ENCODE assay signal across 23 cellular contexts in genomic region chr2:888906-889566, GRCh38.
DNase-seq lines count a peak whose midpoint lies in the region; ATAC-seq and TF ChIP-seq lines count a peak whose summit lies in the region.
"Had no signal": no experiment of that assay in that cellular context is flagged by ENCODE, and none has a peak within 500 bp of the region (broad histone marks: within the 10 kb centered on the region; RNA-seq: fewer than 3 reads in every experiment).

No MANE protein-coding gene starts in this region.

- H3K36me3 ChIP-seq in tibial nerve: no peaks in the 10 kb centered on the region

- peaks cover 29% of the 10 kb centered on the region for H3K27me3 Mint-ChIP-seq in H9 (ENCODE audit: low read depth)

- H3K4me2 ChIP-seq in H9 (ENCODE audit: insufficient read depth, insufficient read length, low read length): no peak overlapping the region
- H3K4me2 ChIP-seq: PC-9, SK-N-SH had no signal

- no peak overlapping the region for H2BK15ac ChIP-seq in H9 (ENCODE audit: low read depth, low read length)

- H3K56ac ChIP-seq in H9 (ENCODE audit: insufficient read length, low read depth, low read length): no peak overlapping the region

- H3K4me1 ChIP-seq in H9 (ENCODE audit: insufficient read depth, low read length) (peaks cover 8% of the 10 kb centered on the region), tibial nerve (peaks cover 0 to 4% (median 0%) of the 10 kb centered on the region in 4 donors)

- H2BK12ac ChIP-seq in H9 (ENCODE audit: insufficient read length, low read depth, low read length): no peak overlapping the region

- H3K23me2 ChIP-seq in H9 (ENCODE audit: insufficient read length, low read depth, low read length, poor library complexity, severe bottlenecking): no peaks in the 10 kb centered on the region

- H3K27ac ChIP-seq in H9 (ENCODE audit: insufficient read length, low read depth, low read length) (no peak overlapping the region), tibial nerve (peak overlapping the region in 3 of 4 donors; percentile 40 to 75 (median 55))
- H3K27ac ChIP-seq: GM23248, PC-9 had no signal

- H3K23ac ChIP-seq in H9 (ENCODE audit: insufficient read length, low read depth, low read length): no peak overlapping the region

- no peak overlapping the region for H4K8ac ChIP-seq in H9 (replicated peaks; ENCODE audit: insufficient read length, low read depth, low read length)

- no peak overlapping the region for H4K91ac ChIP-seq in H9 (ENCODE audit: insufficient read length, low read depth, low read length)

- H3K4me3 Mint-ChIP-seq in H9: no peak overlapping the region; a peak in 1 of 5 replicates
- H3K4me3 Mint-ChIP-seq: CD4-positive, CD25-positive, alpha-beta regulatory T cell had no signal

- H3K79me2 ChIP-seq in H9 (ENCODE audit: insufficient read depth, low read length): no peaks in the 10 kb centered on the region

- H4K5ac ChIP-seq in H9 (ENCODE audit: insufficient read length, low read depth, low read length): no peak overlapping the region

- DNase-seq in H9: peak; percentile 20
- peak; percentile 28 for DNase-seq in activated CD8-positive, alpha-beta memory T cell treated with anti-CD3 and anti-CD28 coated beads, Interleukin-2, amount 50 U/mL, for 48 hours
- peak; percentile 14 for DNase-seq in islet precursor cell
- DNase-seq in tibial nerve (ENCODE audit: low spot score in 2 of 2): no peak
- DNase-seq in iPS-NIHi11 (ENCODE audit: low spot score): no peak
- DNase-seq: CD4-positive, CD25-positive, alpha-beta regulatory T cell; EL; GF-D8; KG1; NCI-H1092; NCI-H1436; NCI-H187 treated with DMSO at 0.1 percent for 48 hours; NCI-H2107; NCI-H2227 treated with DMSO at 0.1 percent for 48 hours; NCI-H510A; PC-9; RPMI8226; SHP77; SK-N-SH had no signal

- WGBS in H9 (ENCODE audit: extremely low coverage, insufficient read length, low lambda C conversion rate): no CpG with 5 or more reads among the region's 14 CpGs
- 77 to 82% methylated on average over 14 of the region's 14 CpGs for WGBS in tibial nerve, 2 donors

- H3K9ac ChIP-seq in H9 (ENCODE audit: extremely low read depth, insufficient read length, low read length): no peak overlapping the region
- H3K9ac ChIP-seq: GM23248, SK-N-SH had no signal

- no peak overlapping the region for H3K4me3 ChIP-seq in tibial nerve
- H3K4me3 ChIP-seq: GM23248, PC-9 had no signal

- no peak overlapping the region for H2BK5ac ChIP-seq in H9 (ENCODE audit: insufficient read length, low read length)

- TF ChIP-seq EP300 in tibial nerve (IDR thresholded peaks at IDR 0.05): no peak

- peaks cover 0 to 3% (median 0%) of the 10 kb centered on the region in 3 experiments; a peak in 1 of 7 replicates for H3K36me3 Mint-ChIP-seq in H9 (ENCODE audit: insufficient read depth in 1 of 3, low read depth in 3 of 3)
- H3K36me3 Mint-ChIP-seq: CD4-positive, CD25-positive, alpha-beta regulatory T cell had no signal

- H3T11ph ChIP-seq in H9 (ENCODE audit: low read length): no peak overlapping the region

- H3K4ac ChIP-seq in H9 (ENCODE audit: low read depth, low read length): no peak overlapping the region

- peaks cover 66 to 68% of the 10 kb centered on the region in 2 experiments for H3K4me1 Mint-ChIP-seq in H9
- H3K4me1 Mint-ChIP-seq: CD4-positive, CD25-positive, alpha-beta regulatory T cell had no signal

- H4K20me1 ChIP-seq in H9 (ENCODE audit: control insufficient read depth, insufficient read depth, insufficient read length): no peaks in the 10 kb centered on the region

- H2BK120ac ChIP-seq in H9 (ENCODE audit: low read depth, low read length, poor library complexity, severe bottlenecking): no peak overlapping the region

- TF ChIP-seq CTCF in H9 (conservative IDR thresholded peaks at IDR 0.05) (no peak), tibial nerve (IDR thresholded peaks at IDR 0.05) (no peak)

- H2AK5ac ChIP-seq in H9 (ENCODE audit: insufficient read length, low read length): no peak overlapping the region

- H3K14ac ChIP-seq in H9 (ENCODE audit: insufficient read depth, low read length): no peak overlapping the region

- H3K18ac ChIP-seq in H9 (ENCODE audit: insufficient read length, low read depth, low read length): no peak overlapping the region

- no peak for TF ChIP-seq POLR2A in tibial nerve (IDR thresholded peaks at IDR 0.05)

- H3K27me3 ChIP-seq in H9 (ENCODE audit: insufficient read depth, low read length) (no peaks in the 10 kb centered on the region), tibial nerve (peaks cover 0 to 5% of the 10 kb centered on the region in 2 donors)

- H3K9me3 Mint-ChIP-seq in H9: peaks cover 2 to 6% of the 10 kb centered on the region in 2 experiments; a peak in 3 of 5 replicates

- H3K9me3 ChIP-seq in H9 (ENCODE audit: control insufficient read depth, low read depth, low read length) (no peaks in the 10 kb centered on the region), tibial nerve (no peaks in the 10 kb centered on the region)
- H3K9me3 ChIP-seq: SK-N-SH had no signal

- no peak overlapping the region for H3K27ac Mint-ChIP-seq in H9
- H3K27ac Mint-ChIP-seq: CD4-positive, CD25-positive, alpha-beta regulatory T cell had no signal

- no peak overlapping the region for H2BK20ac ChIP-seq in H9 (ENCODE audit: low read depth, low read length, poor library complexity, severe bottlenecking)

- no peaks in the 10 kb centered on the region for H3K79me1 ChIP-seq in H9 (ENCODE audit: insufficient read depth, low read depth, low read length, poor library complexity, severe bottlenecking)

- ATAC-seq in GM18907 (IDR thresholded peaks at IDR 0.05; ENCODE audit: unreplicated experiment) (no peak), GM21390 (IDR thresholded peaks at IDR 0.05; ENCODE audit: unreplicated experiment) (no peak)
- ATAC-seq: HCT116 had no signal

- no peak overlapping the region for H2AFZ ChIP-seq in H9 (ENCODE audit: low read length)
- H2AFZ ChIP-seq: GM23248, PC-9 had no signal

Comparison
In these comparisons a context has a peak if more than half of its experiments do, and no peak if none do; other contexts are left out.
1. DNase-seq: peak in H9 (single experiment), activated CD8-positive, alpha-beta memory T cell treated with anti-CD3 and anti-CD28 coated beads, Interleukin-2, amount 50 U/mL, for 48 hours (single experiment) and islet precursor cell (single experiment); none in tibial nerve (0 of 2) and iPS-NIHi11 (single experiment).